Comparison of ENCODE assay signal across 8 cellular contexts in the genomic region with DNA sequence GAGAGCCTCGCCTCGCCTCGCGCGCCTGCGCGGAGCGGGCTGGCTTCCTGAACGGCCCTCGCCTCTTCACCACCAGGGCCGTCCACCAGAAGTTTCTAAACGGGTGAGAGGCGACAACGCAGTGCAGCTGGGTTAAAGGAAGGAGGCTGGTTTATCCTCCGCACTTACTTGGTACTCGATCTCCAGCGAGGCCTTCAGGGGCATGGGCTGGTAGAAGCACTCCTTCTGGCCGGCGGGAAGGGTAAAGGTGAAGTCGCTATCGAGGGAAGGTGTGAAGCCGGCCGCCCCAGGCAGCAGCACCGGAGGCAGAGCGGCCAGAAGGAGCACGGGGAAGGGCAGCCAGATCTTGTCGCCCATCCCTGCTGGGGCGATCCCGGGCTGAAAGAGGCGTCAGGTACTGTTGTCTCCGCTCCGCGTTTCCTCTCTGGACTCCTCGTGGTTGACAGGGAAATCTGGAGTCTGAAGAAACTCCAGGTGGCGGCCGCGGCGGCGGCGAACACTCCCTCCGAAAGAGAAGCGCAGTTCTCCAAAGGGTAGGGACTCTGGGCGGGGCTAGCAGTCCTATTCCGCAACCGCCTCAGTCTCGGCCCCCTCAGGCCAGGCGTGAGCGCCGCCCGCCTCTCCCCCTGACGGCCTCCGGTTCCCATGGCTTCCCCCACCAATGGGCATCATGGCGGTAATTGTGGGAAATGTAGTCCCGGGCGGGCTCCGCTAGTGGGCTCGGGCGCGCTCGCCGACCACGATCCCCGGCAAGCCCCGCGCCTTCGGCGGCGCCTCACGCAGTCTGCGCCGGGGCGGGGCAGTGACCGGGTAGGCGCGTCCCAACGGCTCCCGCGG. TPM values are rescaled to one million over a fixed set of nuclear protein-coding genes. Genes with fewer than 3 reads are reported as not detected.
DNase-seq lines count a peak whose midpoint lies in the region; ATAC-seq, FAIRE-seq and TF ChIP-seq lines count a peak whose summit lies in the region.

A gene (minus strand): TSS at position 528 of the 837 bp plus-strand sequence. CDS start 171 bp downstream, at position 357.

- no peaks in the 10 kb centered on the region for H3K36me3 ChIP-seq in right atrium auricular region
- peaks cover 0 to 3% of the 10 kb centered on the region in 2 donors for H3K36me3 ChIP-seq in psoas muscle (ENCODE audit: insufficient read depth in 1 of 2, low read depth in 1 of 2)

- intact Hi-C loops in T-helper 2 cell treated with Interferon-gamma antibody and Interleukin-4, amounts not matched to agents 100 ng/mL and 5 ng/mL, for 36 hours (cut with micrococcal nuclease), result loop anchor here (1.0 to 10.0 kb wide), 10 partner anchors 9 to 695 kb away; a partner anchor contains a TSS
- intact Hi-C loops in psoas muscle (cut with DNase I), result loop anchor here (5.0 kb wide), 1 partner anchor 103 kb away; a partner anchor contains a TSS

- DNase-seq in NCI-H187 treated with DMSO at 0.1 percent for 48 hours (lab: John Stamatoyannopoulos, UW) (peak; percentile 89), anterior cingulate cortex (lab: John Stamatoyannopoulos, UW) (peak; percentile 71 to 98 (median 96)), right atrium auricular region (ENCODE audit: low spot score) (peak; percentile 98), psoas muscle (peak; percentile 98 to 99), urothelium cell line (ENCODE audit: low spot score) (peak; percentile 95)

- peak; percentile 61 for FAIRE-seq in urothelium cell line (lab: Jason Lieb, UNC)

- peak in 1 of 2 donors; percentile 20 for TF ChIP-seq CTCF in right atrium auricular region (IDR thresholded peaks at IDR 0.05)
- peak; percentile 27 for TF ChIP-seq CTCF in psoas muscle (IDR thresholded peaks at IDR 0.05)

- no peaks in the 10 kb centered on the region for H3K9me3 ChIP-seq in right atrium auricular region
- no peaks in the 10 kb centered on the region for H3K9me3 ChIP-seq in psoas muscle

- peak within 1 kb of the TSS; percentile 79 to 88 for H3K4me3 ChIP-seq in right atrium auricular region
- peak within 1 kb of the TSS; percentile 85 for H3K4me3 ChIP-seq in psoas muscle

- peaks cover 0 to 36% of the 10 kb centered on the region in 2 donors for H3K4me1 ChIP-seq in right atrium auricular region
- peaks cover 24% of the 10 kb centered on the region for H3K4me1 ChIP-seq in psoas muscle

- WGBS in psoas muscle, 3 donors, result 0% methylated on average over 73 to 78 of the region's 78 CpGs

- ATAC-seq in GM18502 (IDR thresholded peaks at IDR 0.05; ENCODE audit: poor library complexity, unreplicated experiment) (peak; percentile 87), HG02970 (IDR thresholded peaks at IDR 0.05; ENCODE audit: low FRiP score, unreplicated experiment) (peak; percentile 78), psoas muscle (peak; percentile 95 to 96 (median 96))

- H3K27ac ChIP-seq in right atrium auricular region (peak within 1 kb of the TSS; percentile 98 to 99), psoas muscle (peak within 1 kb of the TSS; percentile 99)

- no peaks in the 10 kb centered on the region for H3K27me3 ChIP-seq in right atrium auricular region
- H3K27me3 ChIP-seq in psoas muscle (ENCODE audit: insufficient read depth in 3 of 3, low read length in 2 of 3), result no peaks in the 10 kb centered on the region

RNA-seq across cellular contexts. Expression of the gene that starts here (rescaled TPM):
- 57.0 and 57.4 TPM in 2 replicates for total RNA-seq in T-helper 2 cell treated with Interferon-gamma antibody and Interleukin-4, amounts not matched to agents 100 ng/mL and 5 ng/mL, for 36 hours
- total RNA-seq in right atrium auricular region (10 to 100 TPM; 80.4 to 81.2 TPM), psoas muscle (10 to 100 TPM; 38.6 to 89.0 (median 64.6) TPM)
- polyA plus RNA-seq in psoas muscle, result 10 to 100 TPM; 37.9 to 92.2 (median 65.6) TPM

Comparison
In these comparisons a context has a peak if more than half of its experiments do, and no peak if none do; other contexts are left out.
1. Peak in every context shown above with its lines: DNase-seq, ATAC-seq, H3K4me3 ChIP-seq and H3K27ac ChIP-seq.